Comparison of ENCODE assay signal across 1 cellular context in genomic region chr20:2872304-2873009, GRCh38.
TF ChIP-seq lines count a peak whose summit lies in the region.

No MANE protein-coding gene starts in this region.

TF ChIP-seq in HepG2, 621 proteins besides CTCF, POLR2A, EP300 and RAD21 (continued from another document and continues in another):
- peak; percentile 14; the same call in 1 of the 2 replicates for TF ChIP-seq ZBTB1 (CRISPR knock-in tag; IDR thresholded peaks at IDR 0.05; ENCODE audit: borderline replicate concordance)
- TF ChIP-seq GFI1 (CRISPR knock-in tag; IDR thresholded peaks at IDR 0.05; ENCODE audit: borderline replicate concordance): 0 out of 2 replicates have a peak, but pooled peaks have one; percentile 43
- TF ChIP-seq ZNF740 (CRISPR knock-in tag; IDR thresholded peaks at IDR 0.05): peak; percentile 74; the same call in 1 of the 2 replicates
- peak; percentile 29 for TF ChIP-seq RBM39 (IDR thresholded peaks at IDR 0.05; ENCODE audit: low read depth, low read length, poor library complexity, severe bottlenecking)
- TF ChIP-seq ZNF672 (CRISPR knock-in tag; IDR thresholded peaks at IDR 0.05): no peak
- TF ChIP-seq PRDM15 (CRISPR knock-in tag; IDR thresholded peaks at IDR 0.05): no peak
- TF ChIP-seq ZNF44 (CRISPR knock-in tag; IDR thresholded peaks at IDR 0.05): no peak
- TF ChIP-seq ASH2L (IDR thresholded peaks at IDR 0.05; ENCODE audit: insufficient read length, low read depth, low read length): no peak
- no peak for TF ChIP-seq ZXDC (CRISPR knock-in tag; IDR thresholded peaks at IDR 0.05)
- TF ChIP-seq ZNF232 (CRISPR knock-in tag; IDR thresholded peaks at IDR 0.05; ENCODE audit: borderline replicate concordance): no peak; the same call in 1 of the 2 replicates
- no peak for TF ChIP-seq ZNF772 (CRISPR knock-in tag; IDR thresholded peaks at IDR 0.05)
- no peak for TF ChIP-seq NCOA5 (CRISPR knock-in tag; IDR thresholded peaks at IDR 0.05)
- peak; percentile 71; the same call in 1 of the 3 replicates for TF ChIP-seq MXI1 (IDR thresholded peaks at IDR 0.05; ENCODE audit: borderline replicate concordance, low read depth, low read length)
- no peak for TF ChIP-seq SUZ12 (IDR thresholded peaks at IDR 0.05; ENCODE audit: low read depth, low read length)
- no peak for TF ChIP-seq CREM (IDR thresholded peaks at IDR 0.05)
- TF ChIP-seq CREM (CRISPR knock-in tag; IDR thresholded peaks at IDR 0.05): no peak
- TF ChIP-seq TAF15 (IDR thresholded peaks at IDR 0.05; ENCODE audit: low read depth, low read length, poor library complexity, severe bottlenecking): no peak
- no peak; the same call in 1 of the 2 replicates for TF ChIP-seq ZNF263 (CRISPR knock-in tag; IDR thresholded peaks at IDR 0.05)
- peak; percentile 83; the same call in 1 of the 2 replicates for TF ChIP-seq MXD3 (CRISPR knock-in tag; IDR thresholded peaks at IDR 0.05)
- no peak for TF ChIP-seq CHCHD3 (CRISPR knock-in tag; IDR thresholded peaks at IDR 0.05)
- no peak for TF ChIP-seq MXD4 (CRISPR knock-in tag; IDR thresholded peaks at IDR 0.05)
- no peak; the same call in 1 of the 2 replicates for TF ChIP-seq ZNF431 (CRISPR knock-in tag; IDR thresholded peaks at IDR 0.05; ENCODE audit: borderline replicate concordance, low read depth)
- TF ChIP-seq GLMP (CRISPR knock-in tag; IDR thresholded peaks at IDR 0.05; ENCODE audit: borderline replicate concordance): no peak
- TF ChIP-seq MED13 (CRISPR knock-in tag; IDR thresholded peaks at IDR 0.05): no peak; the same call in 1 of the 2 replicates
- no peak; the same call in 1 of the 2 replicates for TF ChIP-seq MIXL1 (CRISPR knock-in tag; IDR thresholded peaks at IDR 0.05)
- no peak for TF ChIP-seq JARID2 (CRISPR knock-in tag; IDR thresholded peaks at IDR 0.05; ENCODE audit: insufficient replicate concordance)
- no peak for TF ChIP-seq SRF (IDR thresholded peaks at IDR 0.05; ENCODE audit: low read depth, low read length)
- TF ChIP-seq FOXM1 (CRISPR knock-in tag; IDR thresholded peaks at IDR 0.05): no peak
- TF ChIP-seq HES4 (CRISPR knock-in tag; IDR thresholded peaks at IDR 0.05; ENCODE audit: borderline replicate concordance): peak; percentile 85
- peak; percentile 85; the same call in 1 of the 2 replicates for TF ChIP-seq SATB2 (CRISPR knock-in tag; IDR thresholded peaks at IDR 0.05)
- peak; percentile 43 for TF ChIP-seq ZNF746 (CRISPR knock-in tag; IDR thresholded peaks at IDR 0.05)
- no peak for TF ChIP-seq ZFP37 (CRISPR knock-in tag; IDR thresholded peaks at IDR 0.05; ENCODE audit: borderline replicate concordance)
- TF ChIP-seq HNRNPUL1 (IDR thresholded peaks at IDR 0.05; ENCODE audit: low read depth, low read length): no peak
- TF ChIP-seq SNAPC4 (CRISPR knock-in tag; IDR thresholded peaks at IDR 0.05): peak; percentile 75; the same call in 1 of the 2 replicates
- TF ChIP-seq GTF2F1 (IDR thresholded peaks at IDR 0.05; ENCODE audit: low read length): no peak
- no peak for TF ChIP-seq HNF4G (IDR thresholded peaks at IDR 0.05; ENCODE audit: borderline replicate concordance, low read depth, low read length)
- no peak for TF ChIP-seq HNF4G (CRISPR knock-in tag; IDR thresholded peaks at IDR 0.05; ENCODE audit: borderline replicate concordance, low read depth)
- TF ChIP-seq XBP1 (CRISPR knock-in tag; IDR thresholded peaks at IDR 0.05): no peak
- no peak for TF ChIP-seq IRF9 (CRISPR knock-in tag; IDR thresholded peaks at IDR 0.05; ENCODE audit: borderline replicate concordance)
- TF ChIP-seq BRF2 (CRISPR knock-in tag; IDR thresholded peaks at IDR 0.05): no peak
- TF ChIP-seq TCF7L2 (IDR thresholded peaks at IDR 0.05; ENCODE audit: low read depth, low read length): no peak
- TF ChIP-seq MATR3 (CRISPR knock-in tag; IDR thresholded peaks at IDR 0.05): no peak
- 0 out of 2 replicates have a peak, but pooled peaks have one; percentile 19 for TF ChIP-seq ZNF337 (CRISPR knock-in tag; IDR thresholded peaks at IDR 0.05; ENCODE audit: borderline replicate concordance, low read depth)
- no peak for TF ChIP-seq ZNF784 (CRISPR knock-in tag; IDR thresholded peaks at IDR 0.05; ENCODE audit: borderline replicate concordance)
- no peak for TF ChIP-seq ZNF678 (CRISPR knock-in tag; IDR thresholded peaks at IDR 0.05)
- TF ChIP-seq MAFK (conservative IDR thresholded peaks at IDR 0.05 in 1 of 2, IDR thresholded peaks at IDR 0.05 in 1 of 2; ENCODE audit: low read length in 2 of 2): no peak
- peak; percentile 78 for TF ChIP-seq ZNF350 (CRISPR knock-in tag; IDR thresholded peaks at IDR 0.05; ENCODE audit: borderline replicate concordance, low read depth)
- peak; percentile 82 for TF ChIP-seq PHF21A (CRISPR knock-in tag; IDR thresholded peaks at IDR 0.05)
- no peak for TF ChIP-seq PREB (CRISPR knock-in tag; IDR thresholded peaks at IDR 0.05)
- TF ChIP-seq CCAR2 (optimal IDR thresholded peaks at IDR 0.05; ENCODE audit: low read depth, low read length): no peak
